9 cellular contexts compared by ENCODE assay signal in genomic region chr10:73782749-73783085, GRCh38. TPM values are rescaled to one million over a fixed set of nuclear protein-coding genes. Genes with fewer than 3 reads are reported as not detected.
DNase-seq lines count a peak whose midpoint lies in the region; ATAC-seq and TF ChIP-seq lines count a peak whose summit lies in the region.
"Had no signal": no experiment of that assay in that cellular context is flagged by ENCODE, and none has a peak within 500 bp of the region (broad histone marks: within the 10 kb centered on the region; RNA-seq: fewer than 3 reads in every experiment).

No MANE protein-coding gene starts in this region.

- peaks cover 0 to 15% (median 5%) of the 10 kb centered on the region in 5 donors for H3K36me3 Mint-ChIP-seq in naive thymus-derived CD4-positive, alpha-beta T cell

- H3K9me3 ChIP-seq in AG04450 (ENCODE audit: control insufficient read depth, insufficient read depth, low read length), result peaks cover 4% of the 10 kb centered on the region; the same call in 1 of the 2 replicates
- H3K9me3 ChIP-seq in naive thymus-derived CD4-positive, alpha-beta T cell (ENCODE audit: control insufficient read depth in 2 of 3, low read length in 3 of 3), result no peaks in the 10 kb centered on the region

- H3K9me3 Mint-ChIP-seq in naive thymus-derived CD4-positive, alpha-beta T cell, result peaks cover 0 to 2% (median 0%) of the 10 kb centered on the region in 11 donors

- no peak for ATAC-seq in naive thymus-derived CD4-positive, alpha-beta T cell
- ATAC-seq in HG03378 (IDR thresholded peaks at IDR 0.05; ENCODE audit: unreplicated experiment), result no peak

- DNase-seq in AG04450 (ENCODE audit: low read depth, low spot score) (no peak), choroid plexus epithelial cell (ENCODE audit: low read depth) (no peak), NCI-H2196 (lab: John Stamatoyannopoulos, UW; ENCODE audit: unreplicated experiment) (no peak)
- no peak for DNase-seq in naive thymus-derived CD4-positive, alpha-beta T cell
- no peak for DNase-seq in activated effector memory CD4-positive, alpha-beta T cell treated with Interleukin-2 at 50 U/mL for 16 hours
- no peak for DNase-seq in stimulated activated CD4-positive, alpha-beta T cell treated with anti-CD3 and anti-CD28 coated beads, Interleukin-12 subunit alpha, Interleukin-12 subunit beta, amount 100 ng/mL, for 4 hours
- DNase-seq: MV-4-11 had no signal

- POLR2A ChIA-PET in AG04450 (lab: Yijun Ruan, JAX), result interaction anchor here (1.4 to 2.4 kb wide), 2 partner anchors 11 to 52 kb away, joined by 3 to 28 read pairs; a partner anchor contains a TSS
- POLR2A ChIA-PET in naive thymus-derived CD4-positive, alpha-beta T cell (lab: Charles Lee), result interaction anchor here (1.1 to 13.2 kb wide), 3 partner anchors 11 to 24 kb away, joined by 3 to 185 read pairs (median 150); partner anchors contain the start of gene NDST2

- H3K4me3 Mint-ChIP-seq in naive thymus-derived CD4-positive, alpha-beta T cell, result peak overlapping the region; percentile 87 to 100 (median 98)

- intact Hi-C loops in naive thymus-derived CD4-positive, alpha-beta T cell (cut with micrococcal nuclease), result loop anchor here in 1 of 2 donors (5.0 kb wide), 1 partner anchor 155 kb away; no protein-coding TSS in a partner anchor

- peak overlapping the region; percentile 78 for H3K4me2 ChIP-seq in KMS-11

- H3K9ac ChIP-seq in KMS-11, result peak overlapping the region; percentile 64; the same call in 1 of the 2 replicates

- H3K27ac ChIP-seq in AG04450 (ENCODE audit: low read depth, low read length) (no peak overlapping the region), KMS-11 (peak overlapping the region; percentile 56; the same call in 1 of the 2 replicates)
- peak overlapping the region; percentile 92 for H3K27ac ChIP-seq in naive thymus-derived CD4-positive, alpha-beta T cell (ENCODE audit: low read depth, low read length)

- H3K27me3 Mint-ChIP-seq in naive thymus-derived CD4-positive, alpha-beta T cell, result no peaks in the 10 kb centered on the region

- CTCF ChIA-PET in AG04450 (lab: Charles Lee), result no interaction called here
- CTCF ChIA-PET in naive thymus-derived CD4-positive, alpha-beta T cell (lab: Charles Lee), result interaction anchor here (1.3 to 2.3 kb wide), 3 partner anchors 9 to 96 kb away, joined by 4 to 8 read pairs (median 6); no protein-coding TSS in a partner anchor

- no peak overlapping the region; the same call in 1 of the 2 replicates for H2AFZ ChIP-seq in KMS-11 (ENCODE audit: low read depth)

- peaks cover 46% of the 10 kb centered on the region for H3K79me2 ChIP-seq in KMS-11 (ENCODE audit: insufficient read depth, low read depth)

- no peaks in the 10 kb centered on the region for H3K36me3 ChIP-seq in KMS-11 (ENCODE audit: insufficient read depth)
- peaks cover 5 to 12% (median 7%) of the 10 kb centered on the region in 3 experiments for H3K36me3 ChIP-seq in naive thymus-derived CD4-positive, alpha-beta T cell (ENCODE audit: control insufficient read depth in 2 of 3, insufficient read depth in 3 of 3, low read length in 3 of 3)

- no peak for TF ChIP-seq CTCF in AG04450 (IDR thresholded peaks at IDR 0.05; ENCODE audit: low read depth, low read length)
- TF ChIP-seq CTCF in KMS-11 (conservative IDR thresholded peaks at IDR 0.05; ENCODE audit: low read depth, low read length), result no peak
- TF ChIP-seq CTCF in choroid plexus epithelial cell (conservative IDR thresholded peaks at IDR 0.05; ENCODE audit: low read depth, low read length), result no peak

- H4K20me1 ChIP-seq in KMS-11 (ENCODE audit: insufficient read depth), result no peaks in the 10 kb centered on the region

- H3K27me3 ChIP-seq in AG04450 (ENCODE audit: control insufficient read depth, insufficient read depth, low read length), result no peaks in the 10 kb centered on the region
- H3K27me3 ChIP-seq in KMS-11 (ENCODE audit: insufficient read depth, low read depth), result no peaks in the 10 kb centered on the region
- H3K27me3 ChIP-seq in naive thymus-derived CD4-positive, alpha-beta T cell (ENCODE audit: control insufficient read depth in 2 of 2, insufficient read depth in 2 of 2, low read length in 2 of 2), result no peaks in the 10 kb centered on the region

- peak overlapping the region; percentile 86 for H3K4me3 ChIP-seq in AG04450 (ENCODE audit: low read depth, low read length)
- H3K4me3 ChIP-seq in KMS-11 (IDR thresholded peaks at IDR 0.05; ENCODE audit: insufficient read depth, low read depth, low read length), result no peak overlapping the region
- H3K4me3 ChIP-seq in choroid plexus epithelial cell (ENCODE audit: low read depth, low read length), result peak overlapping the region; percentile 96
- H3K4me3 ChIP-seq in naive thymus-derived CD4-positive, alpha-beta T cell (ENCODE audit: low read length), result peak overlapping the region; percentile 98

- peak overlapping the region; percentile 89 to 100 (median 98) for H3K27ac Mint-ChIP-seq in naive thymus-derived CD4-positive, alpha-beta T cell

- peaks cover 45% of the 10 kb centered on the region for H3K4me1 ChIP-seq in KMS-11 (ENCODE audit: low read depth, poor library complexity, severe bottlenecking)
- peaks cover 36 to 39% of the 10 kb centered on the region in 2 donors for H3K4me1 ChIP-seq in naive thymus-derived CD4-positive, alpha-beta T cell (ENCODE audit: control insufficient read depth in 2 of 2, insufficient read depth in 2 of 2, low read length in 2 of 2)

- H3K4me1 Mint-ChIP-seq in naive thymus-derived CD4-positive, alpha-beta T cell, result peaks cover 34 to 68% (median 59%) of the 10 kb centered on the region in 7 donors

RNA-seq across cellular contexts. Expression of gene CHCHD1, which starts 0.9 kb away (rescaled TPM):
- 31.2 and 45.4 TPM in 2 replicates for polyA plus RNA-seq in AG04450 (2011; rRNA removed)
- polyA minus RNA-seq in AG04450 (2011; rRNA and poly(A)+ RNA removed), result 4.0 and 5.2 TPM in 2 replicates
- total RNA-seq in naive thymus-derived CD4-positive, alpha-beta T cell, result 10 to 100 TPM in 3 of 5 experiments, 1 to 10 TPM in 2; 5.6 to 31.4 (median 14.9) TPM
- 10 to 100 TPM; 40.5 to 49.6 TPM for polyA plus RNA-seq in naive thymus-derived CD4-positive, alpha-beta T cell

RNA-seq across cellular contexts. Expression of gene ZSWIM8, which starts 2.7 kb away (rescaled TPM):
- 44.2 and 58.3 TPM in 2 replicates for polyA plus RNA-seq in AG04450 (2011; rRNA removed)
- polyA minus RNA-seq in AG04450 (2011; rRNA and poly(A)+ RNA removed), result 85.9 and 106 TPM in 2 replicates
- total RNA-seq in naive thymus-derived CD4-positive, alpha-beta T cell, result 100 to 1,000 TPM in 1 of 5 experiments, 10 to 100 TPM in 4; 70.9 to 102 (median 83.2) TPM
- 10 to 100 TPM in 1 of 2 donors, 1 to 10 TPM in 1; 9.9 to 27.9 TPM for polyA plus RNA-seq in naive thymus-derived CD4-positive, alpha-beta T cell

RNA-seq across cellular contexts. Expression of gene NDST2, which starts 28.7 kb away (rescaled TPM):
- polyA plus RNA-seq in AG04450 (2011; rRNA removed), result 11.4 and 13.2 TPM in 2 replicates
- 15.7 and 16.1 TPM in 2 replicates for polyA minus RNA-seq in AG04450 (2011; rRNA and poly(A)+ RNA removed)
- total RNA-seq in naive thymus-derived CD4-positive, alpha-beta T cell, result 100 to 1,000 TPM in 3 of 5 experiments, 10 to 100 TPM in 2; 74.2 to 117 (median 104) TPM
- polyA plus RNA-seq in naive thymus-derived CD4-positive, alpha-beta T cell, result 10 to 100 TPM; 23.1 to 34.3 TPM

RNA-seq across cellular contexts. Expression of gene SEC24C, which starts 38.5 kb away (rescaled TPM):
- 86.9 and 97.4 TPM in 2 replicates for polyA plus RNA-seq in AG04450 (2011; rRNA removed)
- polyA minus RNA-seq in AG04450 (2011; rRNA and poly(A)+ RNA removed), result 141 and 180 TPM in 2 replicates
- total RNA-seq in naive thymus-derived CD4-positive, alpha-beta T cell, result 100 to 1,000 TPM in 2 of 5 experiments, 10 to 100 TPM in 3; 68.7 to 122 (median 95.4) TPM
- 10 to 100 TPM; 23.3 to 41.4 TPM for polyA plus RNA-seq in naive thymus-derived CD4-positive, alpha-beta T cell
